8 cellular contexts compared by ENCODE assay signal in the genomic region with DNA sequence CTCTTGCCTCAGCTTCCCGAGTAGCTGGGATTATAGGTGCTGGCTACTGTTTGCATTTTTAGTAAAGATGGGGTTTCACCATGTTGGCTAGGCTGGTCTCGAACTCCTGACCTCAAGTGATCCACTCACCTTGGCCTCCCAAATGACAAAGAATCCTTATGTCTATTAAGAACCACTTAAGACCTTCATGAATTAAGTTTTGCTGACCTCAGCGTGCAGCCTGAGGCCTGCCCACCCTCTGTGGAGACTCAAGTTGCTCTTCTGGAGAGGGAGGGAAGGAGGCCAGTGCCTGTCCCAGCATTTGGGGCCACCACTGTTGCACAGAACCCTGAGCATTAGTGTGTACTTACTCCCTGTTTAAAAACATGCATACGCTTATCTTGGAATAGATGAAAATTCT.
"Had no signal": no experiment of that assay in that cellular context is flagged by ENCODE, and none has a peak within 500 bp of the region (broad histone marks: within the 10 kb centered on the region; RNA-seq: fewer than 3 reads in every experiment).

No MANE protein-coding gene starts in this region.

- FAIRE-seq: G401.6, GM12878, GM12891, GM12892, GM18507, GM19239 had no signal

- H3K4me3 ChIP-seq: GM12878 had no signal

- DNase-seq: GDM1, GF-D8 had no signal

- ATAC-seq: GM12878 had no signal
